In genomic region chr3:196872316-196872715, GRCh38 we compare ENCODE assay signal across 20 cellular contexts.
"Had no signal": no experiment of that assay in that cellular context is flagged by ENCODE, and none has a peak within 500 bp of the region (broad histone marks: within the 10 kb centered on the region; RNA-seq: fewer than 3 reads in every experiment).

No MANE protein-coding gene starts in this region.

- H3K36me3 ChIP-seq: prostate gland, tibial nerve had no signal

- H3K27me3 ChIP-seq: body of pancreas, gastroesophageal sphincter, heart left ventricle, right atrium auricular region, tibial nerve had no signal

- H3K4me3 Mint-ChIP-seq: activated CD4-positive, alpha-beta memory T cell treated with anti-CD3 and anti-CD28 coated beads for 36 hours; activated naive CD8-positive, alpha-beta T cell; mesothelial cell of epicardium; T-helper 2 cell treated with Interferon-gamma antibody and Interleukin-4, amounts not matched to agents 5 μg/mL and 100 μg/mL, for 36 hours; WTC11 had no signal

- ATAC-seq: body of pancreas; gastroesophageal sphincter; heart left ventricle; left colon; lower lobe of right lung; stimulated activated naive CD8-positive, alpha-beta T cell treated with anti-CD3 and anti-CD28 coated beads, Interleukin-15, Interleukin-2, amounts not matched to agents 100 U/mL and 50 U/mL, for 24 hours; WTC11 had no signal

- DNase-seq: activated CD4-positive, alpha-beta memory T cell treated with anti-CD3 and anti-CD28 coated beads for 36 hours; activated CD4-positive, alpha-beta T cell treated with anti-CD3 and anti-CD28 coated beads for 4 hours; body of pancreas; central memory CD4-positive, alpha-beta T cell; erythroblast; heart left ventricle; left colon; lower lobe of right lung; stimulated activated CD4-positive, alpha-beta T cell treated with anti-CD3 and anti-CD28 coated beads, Interleukin-2, amount 100 ng/mL, for 24 hours; stimulated activated naive CD8-positive, alpha-beta T cell treated with anti-CD3 and anti-CD28 coated beads, Interleukin-15, Interleukin-2, amounts not matched to agents 100 U/mL and 50 U/mL, for 24 hours; substantia nigra had no signal

- H3K4me3 ChIP-seq: body of pancreas, coronary artery, gastroesophageal sphincter, heart left ventricle, lower lobe of right lung, prostate gland, right atrium auricular region, tibial nerve had no signal

- H3K9me3 Mint-ChIP-seq: activated CD4-positive, alpha-beta memory T cell treated with anti-CD3 and anti-CD28 coated beads for 36 hours; mesothelial cell of epicardium; T-helper 2 cell treated with Interferon-gamma antibody and Interleukin-4, amounts not matched to agents 5 μg/mL and 100 μg/mL, for 36 hours; WTC11 had no signal

- H3K36me3 Mint-ChIP-seq: activated naive CD8-positive, alpha-beta T cell had no signal

- H3K27ac Mint-ChIP-seq: activated CD4-positive, alpha-beta memory T cell treated with anti-CD3 and anti-CD28 coated beads for 36 hours; activated naive CD8-positive, alpha-beta T cell; mesothelial cell of epicardium; T-helper 2 cell treated with Interferon-gamma antibody and Interleukin-4, amounts not matched to agents 5 μg/mL and 100 μg/mL, for 36 hours; WTC11 had no signal

- H3K27me3 Mint-ChIP-seq: activated CD4-positive, alpha-beta memory T cell treated with anti-CD3 and anti-CD28 coated beads for 36 hours; activated naive CD8-positive, alpha-beta T cell had no signal

- H3K27ac ChIP-seq: body of pancreas, coronary artery, heart left ventricle, lower lobe of right lung, prostate gland, right atrium auricular region, tibial nerve had no signal

- H3K9me3 ChIP-seq: body of pancreas, gastroesophageal sphincter, heart left ventricle, lower lobe of right lung, prostate gland, right atrium auricular region, tibial nerve had no signal
